In the genomic region with DNA sequence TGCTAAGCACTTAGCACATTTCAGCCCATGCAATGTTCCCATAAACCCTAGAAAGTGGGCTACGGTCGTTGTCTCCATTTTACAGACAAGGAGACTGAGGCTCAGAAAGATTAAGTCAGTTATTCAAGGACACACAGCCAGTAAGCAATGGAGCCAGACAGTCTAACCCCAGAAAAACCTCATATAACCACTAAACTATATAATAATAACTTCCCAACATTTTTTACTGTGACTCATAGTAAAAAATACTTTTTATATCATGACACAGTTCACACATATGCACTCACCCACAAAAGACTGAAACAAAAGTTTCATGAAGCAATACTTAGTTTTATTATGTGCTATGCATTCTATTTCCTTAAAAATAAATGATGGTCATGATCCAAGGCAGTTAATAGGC, we compare ENCODE assay signal across 23 cellular contexts.
A peak's percentile ranks its signal among the peaks of the same experiment; 100 is the strongest.
DNase-seq lines count a peak whose midpoint lies in the region; ATAC-seq, FAIRE-seq and TF ChIP-seq lines count a peak whose summit lies in the region.
"Had no signal": no experiment of that assay in that cellular context is flagged by ENCODE, and none has a peak within 500 bp of the region (broad histone marks: within the 10 kb centered on the region; RNA-seq: fewer than 3 reads in every experiment).

No MANE protein-coding gene starts in this region.

- no peak overlapping the region for H3K4me3 ChIP-seq in osteoblast (ENCODE audit: insufficient read depth, low read length)
- H3K4me3 ChIP-seq: heart right ventricle, PC-9 had no signal

- H3K4me2 ChIP-seq in osteoblast (ENCODE audit: insufficient read depth, low read length) = peak overlapping the region; percentile 33
- H3K4me2 ChIP-seq: PC-9 had no signal

- peak; percentile 83 for DNase-seq in ELR (ENCODE audit: low read depth)
- DNase-seq in RCC 7860 (ENCODE audit: low spot score) = peak; percentile 41
- DNase-seq in epithelial cell of prostate (ENCODE audit: low read depth, low spot score) = peak; percentile 22
- DNase-seq in osteoblast (ENCODE audit: insufficient read length, low spot score, missing footprints) = peak; percentile 58
- DNase-seq in GDM1 (lab: John Stamatoyannopoulos, UW) = no peak
- no peak for DNase-seq in sciatic nerve (ENCODE audit: low spot score)
- no peak for DNase-seq in stimulated activated CD4-positive, alpha-beta T cell treated with anti-CD3 and anti-CD28 coated beads, Interleukin-2, amount 100 ng/mL, for 24 hours
- DNase-seq in NK-92 (lab: John Stamatoyannopoulos, UW; ENCODE audit: unreplicated experiment) = no peak
- DNase-seq: activated CD4-positive, alpha-beta T cell treated with anti-CD3 and anti-CD28 coated beads for 36 hours; activated CD8-positive, alpha-beta memory T cell treated with anti-CD3 and anti-CD28 coated beads, Interleukin-2, amount 50 U/mL, for 48 hours; activated gamma-delta T cell treated with Interleukin-2 at 50 U/mL for 16 hours; anterior cingulate cortex; CD4-positive, CD25-positive, alpha-beta regulatory T cell; DMS79 treated with DMSO at 0.1 percent for 48 hours; H7; heart right ventricle; KBM-7; NCI-H1105 treated with DMSO at 0.1 percent for 48 hours; retina; stimulated activated naive CD8-positive, alpha-beta T cell treated with anti-CD3 and anti-CD28 coated beads, Interleukin-15, Interleukin-2, amounts not matched to agents 100 U/mL and 50 U/mL, for 24 hours; trophoblast cell had no signal

- no peak for TF ChIP-seq CTCF in osteoblast (IDR thresholded peaks at IDR 0.05; ENCODE audit: extremely low read depth, low read depth, low read length)

- H2AFZ ChIP-seq in osteoblast (ENCODE audit: low read length) = no peak overlapping the region
- H2AFZ ChIP-seq: PC-9 had no signal

- intact Hi-C loops in sciatic nerve (cut with DNase I) = no loop called here

- H3K27me3 ChIP-seq in osteoblast (ENCODE audit: insufficient read depth, low read length) = no peaks in the 10 kb centered on the region

- H4K20me1 ChIP-seq in osteoblast (ENCODE audit: insufficient read depth, low read length) = no peaks in the 10 kb centered on the region

- no peaks in the 10 kb centered on the region for H3K79me2 ChIP-seq in osteoblast (ENCODE audit: insufficient read depth, low read length)

- ATAC-seq in sciatic nerve = no peak
- ATAC-seq: activated CD4-positive, alpha-beta T cell treated with anti-CD3 and anti-CD28 coated beads for 36 hours; heart right ventricle; stimulated activated naive CD8-positive, alpha-beta T cell treated with anti-CD3 and anti-CD28 coated beads, Interleukin-15, Interleukin-2, amounts not matched to agents 100 U/mL and 50 U/mL, for 24 hours had no signal

- no peaks in the 10 kb centered on the region for H3K36me3 ChIP-seq in osteoblast (ENCODE audit: insufficient read depth, low read length)
- H3K36me3 ChIP-seq: heart right ventricle had no signal

- no peak for FAIRE-seq in RCC 7860 (lab: Jason Lieb, UNC)
- FAIRE-seq: keratinocyte had no signal

- H3K9me3 ChIP-seq in osteoblast (ENCODE audit: low read depth, low read length) = peaks cover 4% of the 10 kb centered on the region

- no peak overlapping the region for H3K27ac ChIP-seq in epithelial cell of prostate
- H3K27ac ChIP-seq in osteoblast (ENCODE audit: low read depth, low read length) = peak overlapping the region; percentile 68
- H3K27ac ChIP-seq: heart right ventricle, PC-9 had no signal

- H3K4me1 ChIP-seq in osteoblast (ENCODE audit: insufficient read depth, low read length) = peaks cover 30% of the 10 kb centered on the region
- H3K4me1 ChIP-seq: heart right ventricle had no signal

Comparison
In these comparisons a context has a peak if more than half of its experiments do, and no peak if none do; other contexts are left out.
1. DNase-seq: peak in ELR (single experiment), RCC 7860 (single experiment), epithelial cell of prostate (single experiment) and osteoblast (single experiment); none in GDM1 (single experiment), sciatic nerve (single experiment), stimulated activated CD4-positive, alpha-beta T cell treated with anti-CD3 and anti-CD28 coated beads, Interleukin-2, amount 100 ng/mL, for 24 hours (0 of 2) and NK-92 (single experiment).